ENCODE assay signal across 8 cellular contexts in genomic region chr10:12214763-12215218, GRCh38. TPM values are rescaled to one million over a fixed set of nuclear protein-coding genes. Genes with fewer than 3 reads are reported as not detected.
DNase-seq lines count a peak whose midpoint lies in the region; ATAC-seq, FAIRE-seq and TF ChIP-seq lines count a peak whose summit lies in the region.

No MANE protein-coding gene starts in this region.

- CTCF ChIA-PET in PC-3 (lab: Charles Lee), result no interaction called here

- peak overlapping the region; percentile 27 to 91 (median 78) for H3K27ac Mint-ChIP-seq in CD4-positive, CD25-positive, alpha-beta regulatory T cell
- H3K27ac Mint-ChIP-seq in stimulated activated naive B cell treated with anti-CD40 and anti-IgM and Interleukin-4, amounts not matched to agents 10 μg/mL and 1 μg/mL and 100 μg/mL, for 72 hours, result peak overlapping the region; percentile 88

- H3K27me3 Mint-ChIP-seq in CD4-positive, CD25-positive, alpha-beta regulatory T cell, result no peaks in the 10 kb centered on the region
- H3K27me3 Mint-ChIP-seq in stimulated activated naive B cell treated with anti-CD40 and anti-IgM and Interleukin-4, amounts not matched to agents 10 μg/mL and 1 μg/mL and 100 μg/mL, for 72 hours, result no peaks in the 10 kb centered on the region

- H3K27me3 ChIP-seq in CD4-positive, CD25-positive, alpha-beta regulatory T cell (ENCODE audit: control insufficient read depth, insufficient read depth, low read length), result no peaks in the 10 kb centered on the region
- H3K27me3 ChIP-seq in PC-3 (ENCODE audit: low read length), result no peaks in the 10 kb centered on the region

- no peaks in the 10 kb centered on the region for H3K9me3 Mint-ChIP-seq in CD4-positive, CD25-positive, alpha-beta regulatory T cell
- no peaks in the 10 kb centered on the region for H3K9me3 Mint-ChIP-seq in stimulated activated naive B cell treated with anti-CD40 and anti-IgM and Interleukin-4, amounts not matched to agents 10 μg/mL and 1 μg/mL and 100 μg/mL, for 72 hours

- peaks cover 61% of the 10 kb centered on the region for H3K36me3 ChIP-seq in CD4-positive, CD25-positive, alpha-beta regulatory T cell (ENCODE audit: control insufficient read depth, insufficient read depth, low read length)
- H3K36me3 ChIP-seq in PC-3 (ENCODE audit: low read depth, low read length), result peaks cover 27% of the 10 kb centered on the region

- in situ Hi-C loops in astrocyte of the spinal cord (cut with HindIII; ENCODE audit: low sequenced_read_pairs), result no loop called here

- ATAC-seq in CD4-positive, CD25-positive, alpha-beta regulatory T cell (ENCODE audit: low read depth in 2 of 2), result no peak
- no peak for ATAC-seq in PC-3
- peak in 1 of 2 donors; percentile 31 for ATAC-seq in stimulated activated naive B cell treated with anti-CD40 and anti-IgM and Interleukin-4, amounts not matched to agents 10 μg/mL and 1 μg/mL and 100 μg/mL, for 72 hours (replicated peaks)
- no peak for ATAC-seq in GM18870 (IDR thresholded peaks at IDR 0.05; ENCODE audit: unreplicated experiment)
- no peak for ATAC-seq in GM19463 (IDR thresholded peaks at IDR 0.05; ENCODE audit: unreplicated experiment)

- POLR2A ChIA-PET in PC-3 (lab: Charles Lee; ENCODE audit: unreplicated experiment), result no interaction called here

- TF ChIP-seq CTCF in PC-3 (conservative IDR thresholded peaks at IDR 0.05; ENCODE audit: low read depth, low read length) (peak; percentile 68), astrocyte of the spinal cord (IDR thresholded peaks at IDR 0.05; ENCODE audit: low read depth, low read length) (peak; percentile 63)

- H3K9ac ChIP-seq in PC-3 (ENCODE audit: low read length), result no peak overlapping the region

- no peaks in the 10 kb centered on the region for H4K20me1 ChIP-seq in PC-3 (ENCODE audit: low read length)

- peaks cover 3% of the 10 kb centered on the region; the same call in 1 of the 2 replicates for H3K79me2 ChIP-seq in PC-3 (ENCODE audit: low read length)

- H3K9me2 ChIP-seq in PC-3 (replicated peaks; ENCODE audit: low read length), result no peaks in the 10 kb centered on the region

- H3K4me2 ChIP-seq in PC-3 (ENCODE audit: low read length), result no peak overlapping the region

- peaks cover 17 to 35% (median 25%) of the 10 kb centered on the region in 4 donors for H3K4me1 Mint-ChIP-seq in CD4-positive, CD25-positive, alpha-beta regulatory T cell
- H3K4me1 Mint-ChIP-seq in stimulated activated naive B cell treated with anti-CD40 and anti-IgM and Interleukin-4, amounts not matched to agents 10 μg/mL and 1 μg/mL and 100 μg/mL, for 72 hours, result peaks cover 8 to 14% of the 10 kb centered on the region in 2 donors

- no peaks in the 10 kb centered on the region for H3F3A ChIP-seq in PC-3 (ENCODE audit: low read length, unreplicated experiment)

- H2AFZ ChIP-seq in PC-3 (ENCODE audit: low read length), result no peak overlapping the region

- BruUV-seq in PC-3 (replicated peaks; lab: Mats Ljungman, UMichigan), result no TSS peak

- H3K36me3 Mint-ChIP-seq in CD4-positive, CD25-positive, alpha-beta regulatory T cell, result peaks cover 42% of the 10 kb centered on the region
- H3K36me3 Mint-ChIP-seq in stimulated activated naive B cell treated with anti-CD40 and anti-IgM and Interleukin-4, amounts not matched to agents 10 μg/mL and 1 μg/mL and 100 μg/mL, for 72 hours, result peaks cover 22 to 54% of the 10 kb centered on the region in 2 donors

- intact Hi-C loops in PC-3 (cut with micrococcal nuclease), result no loop called here

- no peaks in the 10 kb centered on the region for H3K9me3 ChIP-seq in CD4-positive, CD25-positive, alpha-beta regulatory T cell (ENCODE audit: control insufficient read depth in 2 of 2, low read length in 2 of 2)
- no peaks in the 10 kb centered on the region for H3K9me3 ChIP-seq in PC-3 (ENCODE audit: low read length)

- H3K27ac ChIP-seq in CD4-positive, CD25-positive, alpha-beta regulatory T cell (ENCODE audit: insufficient read depth, low read length, poor library complexity, severe bottlenecking), result peak overlapping the region; percentile 48
- no peak overlapping the region for H3K27ac ChIP-seq in PC-3 (ENCODE audit: low read length)

- peaks cover 6% of the 10 kb centered on the region for H3K4me1 ChIP-seq in CD4-positive, CD25-positive, alpha-beta regulatory T cell (ENCODE audit: control insufficient read depth, insufficient read depth, low read length, poor library complexity, severe bottlenecking)
- H3K4me1 ChIP-seq in PC-3 (ENCODE audit: insufficient read depth, low read length), result no peaks in the 10 kb centered on the region

- DNase-seq in CD4-positive, CD25-positive, alpha-beta regulatory T cell, result peak; percentile 21 to 74 (median 58)
- DNase-seq in GM19239 (ENCODE audit: insufficient read length, low spot score) (no peak), PC-3 (peak; percentile 28), astrocyte of the spinal cord (ENCODE audit: low read depth, low spot score) (peak; percentile 62), kidney glomerular epithelial cell (lab: John Stamatoyannopoulos, UW) (peak; percentile 62)
- no peak for DNase-seq in stimulated activated naive B cell treated with anti-CD40 and anti-IgM and Interleukin-4, amounts not matched to agents 10 μg/mL and 1 μg/mL and 100 μg/mL, for 72 hours

- peak overlapping the region in 3 of 4 donors; percentile 39 to 72 (median 41) for H3K4me3 Mint-ChIP-seq in CD4-positive, CD25-positive, alpha-beta regulatory T cell
- peak overlapping the region; percentile 38 to 53 for H3K4me3 Mint-ChIP-seq in stimulated activated naive B cell treated with anti-CD40 and anti-IgM and Interleukin-4, amounts not matched to agents 10 μg/mL and 1 μg/mL and 100 μg/mL, for 72 hours

- FAIRE-seq in GM19239 (lab: Jason Lieb, UNC), result peak; percentile 88

- peak overlapping the region; percentile 63 for H3K4me3 ChIP-seq in CD4-positive, CD25-positive, alpha-beta regulatory T cell (ENCODE audit: low read depth, low read length)
- no peak overlapping the region for H3K4me3 ChIP-seq in PC-3 (ENCODE audit: low read length)
- no peak overlapping the region for H3K4me3 ChIP-seq in astrocyte of the spinal cord (ENCODE audit: low read depth, low read length)

RNA-seq across cellular contexts. Expression of gene CDC123, which starts 18.8 kb away (rescaled TPM):
- total RNA-seq in CD4-positive, CD25-positive, alpha-beta regulatory T cell, result 50.3 TPM
- 100 to 1,000 TPM in 3 of 4 donors, 10 to 100 TPM in 1; 91.1 to 111 (median 102) TPM for polyA plus RNA-seq in CD4-positive, CD25-positive, alpha-beta regulatory T cell
- total RNA-seq in PC-3 (2014; rRNA removed), result 74.2 and 110 TPM in 2 replicates

RNA-seq across cellular contexts. Expression of gene NUDT5, which starts 19.1 kb away (rescaled TPM):
- 38.1 TPM for total RNA-seq in CD4-positive, CD25-positive, alpha-beta regulatory T cell
- polyA plus RNA-seq in CD4-positive, CD25-positive, alpha-beta regulatory T cell, result 100 to 1,000 TPM in 1 of 4 donors, 10 to 100 TPM in 3; 71.5 to 103 (median 89.7) TPM
- total RNA-seq in PC-3 (2014; rRNA removed), result 39.3 and 57.0 TPM in 2 replicates

Comparison
In these comparisons a context has a peak if more than half of its experiments do, and no peak if none do; other contexts are left out.
1. DNase-seq: peak in CD4-positive, CD25-positive, alpha-beta regulatory T cell (3 of 3), PC-3 (single experiment), astrocyte of the spinal cord (single experiment) and kidney glomerular epithelial cell (single experiment); none in GM19239 (single experiment) and stimulated activated naive B cell treated with anti-CD40 and anti-IgM and Interleukin-4, amounts not matched to agents 10 μg/mL and 1 μg/mL and 100 μg/mL, for 72 hours (single experiment).